Comparison of ENCODE assay signal across 18 cellular contexts in the genomic region with DNA sequence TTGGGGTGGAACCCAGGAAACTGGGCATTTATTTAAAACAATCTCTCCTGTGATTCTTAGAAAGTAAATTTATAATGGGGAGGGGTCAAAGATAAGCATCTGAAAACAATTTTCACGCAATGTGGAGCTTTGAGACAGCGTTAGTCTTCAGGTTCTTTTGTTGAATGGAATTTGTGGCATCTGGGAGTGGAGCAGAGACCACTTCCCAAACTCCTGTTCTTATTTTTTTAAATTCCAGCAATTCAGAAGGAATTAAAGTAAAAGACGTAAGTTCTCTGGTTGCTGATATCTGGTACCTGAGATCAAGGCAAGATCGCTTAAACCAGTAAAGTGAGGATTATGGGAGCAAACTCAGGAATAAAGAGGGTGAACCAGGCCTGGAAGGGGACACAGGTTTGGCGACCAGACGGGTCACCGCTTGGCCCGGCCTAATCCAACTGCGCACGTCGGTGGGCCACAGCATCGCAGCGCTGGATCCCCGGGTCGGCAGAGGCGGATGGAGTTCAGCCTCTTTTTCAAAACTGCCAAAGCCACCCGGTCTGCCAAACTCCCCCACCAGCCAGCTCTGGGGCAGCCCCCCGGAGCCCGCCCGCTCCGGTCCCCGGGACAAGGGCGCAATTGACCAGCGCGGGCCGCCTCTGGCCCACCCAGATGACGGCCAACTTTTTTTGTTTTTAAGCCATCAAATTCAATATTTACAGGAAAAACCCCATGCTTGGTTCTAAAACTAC. TPM values are rescaled to one million over a fixed set of nuclear protein-coding genes. Genes with fewer than 3 reads are reported as not detected.
A peak's percentile ranks its signal among the peaks of the same experiment; 100 is the strongest.
DNase-seq lines count a peak whose midpoint lies in the region; ATAC-seq and TF ChIP-seq lines count a peak whose summit lies in the region.
"Had no signal": no experiment of that assay in that cellular context is flagged by ENCODE, and none has a peak within 500 bp of the region (broad histone marks: within the 10 kb centered on the region; RNA-seq: fewer than 3 reads in every experiment).

No MANE protein-coding gene starts in this region.

- DNase-seq in NT2/D1 (ENCODE audit: low read depth, low spot score) (no peak), esophagus squamous epithelium (lab: John Stamatoyannopoulos, UW) (no peak), neural progenitor cell (ENCODE audit: low spot score) (peak; percentile 45), type B pancreatic cell (ENCODE audit: extremely low spot score, unreplicated experiment) (no peak), iPS-NIHi7 (ENCODE audit: extremely low spot score) (no peak), SW 1271 (lab: John Stamatoyannopoulos, UW) (no peak)
- DNase-seq: activated CD4-positive, alpha-beta T cell treated with anti-CD3 and anti-CD28 coated beads for 4 hours; activated gamma-delta T cell; Calu3; kidney; NCI-H748 treated with DMSO at 0.1 percent for 48 hours; occipital lobe; PC-3; stimulated activated CD4-positive, alpha-beta T cell treated with anti-CD3 and anti-CD28 coated beads, Interleukin-4, amount 100 ng/mL, for 24 hours; stimulated activated CD8-positive, alpha-beta memory T cell treated with anti-CD3 and anti-CD28 coated beads, Interleukin-4, amount 100 ng/mL, for 48 hours; T-helper 9 cell had no signal

- ATAC-seq in HG03175 (IDR thresholded peaks at IDR 0.05; ENCODE audit: unreplicated experiment): no peak
- ATAC-seq: PC-3 had no signal

- H3K4me3 Mint-ChIP-seq in neural progenitor cell (peak overlapping the region; percentile 93), type B pancreatic cell (peak overlapping the region; percentile 71)

- H3K4me1 Mint-ChIP-seq in neural progenitor cell (peaks cover 40% of the 10 kb centered on the region), type B pancreatic cell (ENCODE audit: unreplicated experiment) (peaks cover 35% of the 10 kb centered on the region)

- 42 to 45% methylated on average over 21 of the region's 27 CpGs for WGBS in esophagus squamous epithelium, 2 donors

- H3K27me3 Mint-ChIP-seq in neural progenitor cell (ENCODE audit: insufficient read depth, low read depth): peaks cover 19% of the 10 kb centered on the region
- H3K27me3 Mint-ChIP-seq in type B pancreatic cell: peaks cover 46% of the 10 kb centered on the region

- no peaks in the 10 kb centered on the region for H3K36me3 Mint-ChIP-seq in neural progenitor cell
- H3K36me3 Mint-ChIP-seq in type B pancreatic cell: no peaks in the 10 kb centered on the region

- H3K9me3 ChIP-seq in NT2/D1 (ENCODE audit: insufficient read depth, low read length): no peaks in the 10 kb centered on the region
- no peaks in the 10 kb centered on the region for H3K9me3 ChIP-seq in esophagus squamous epithelium
- no peaks in the 10 kb centered on the region for H3K9me3 ChIP-seq in neural progenitor cell (ENCODE audit: low read depth)

- H3K79me2 ChIP-seq in neural progenitor cell (ENCODE audit: low read depth): no peaks in the 10 kb centered on the region

- H4K20me1 ChIP-seq in neural progenitor cell (ENCODE audit: low read depth): peaks cover 17% of the 10 kb centered on the region

- H3K4me1 ChIP-seq in NT2/D1 (ENCODE audit: insufficient read depth, insufficient read length): peaks cover 2% of the 10 kb centered on the region
- peaks cover 6 to 50% (median 12%) of the 10 kb centered on the region in 3 donors for H3K4me1 ChIP-seq in esophagus squamous epithelium
- peaks cover 30% of the 10 kb centered on the region for H3K4me1 ChIP-seq in neural progenitor cell

- H3K4me2 ChIP-seq in neural progenitor cell: peak overlapping the region; percentile 97
- H3K4me2 ChIP-seq: KMS-11 had no signal

- peaks cover 28% of the 10 kb centered on the region for H3F3A ChIP-seq in neural progenitor cell (ENCODE audit: low read depth)

- H3K4me3 ChIP-seq in NT2/D1 (ENCODE audit: insufficient read length, low read depth) (no peak overlapping the region), esophagus squamous epithelium (peak overlapping the region in 3 of 4 donors; percentile 47 to 69 (median 53)), neural progenitor cell (peak overlapping the region; percentile 73)

- H3K27ac ChIP-seq in esophagus squamous epithelium (peak overlapping the region in 3 of 4 donors; percentile 89 to 92 (median 90)), neural progenitor cell (no peak overlapping the region)
- H3K27ac ChIP-seq: KMS-11 had no signal

- H3K9ac ChIP-seq in NT2/D1 (ENCODE audit: insufficient read length, low read depth) (peak overlapping the region; percentile 56), neural progenitor cell (no peak overlapping the region)
- H3K9ac ChIP-seq: KMS-11 had no signal

- peak overlapping the region; percentile 12 for H3K27ac Mint-ChIP-seq in neural progenitor cell
- H3K27ac Mint-ChIP-seq in type B pancreatic cell: peak overlapping the region; percentile 72

- TF ChIP-seq CTCF in esophagus squamous epithelium (IDR thresholded peaks at IDR 0.05): no peak
- no peak for TF ChIP-seq CTCF in neural progenitor cell (IDR thresholded peaks at IDR 0.05)
- TF ChIP-seq CTCF in type B pancreatic cell (conservative IDR thresholded peaks at IDR 0.05): no peak

- H3K9me3 Mint-ChIP-seq in neural progenitor cell: no peaks in the 10 kb centered on the region
- peaks cover 8% of the 10 kb centered on the region for H3K9me3 Mint-ChIP-seq in type B pancreatic cell

- intact Hi-C loops in esophagus squamous epithelium (cut with DNase I): no loop called here

- TF ChIP-seq POLR2A in esophagus squamous epithelium (IDR thresholded peaks at IDR 0.05): no peak

- peaks cover 4% of the 10 kb centered on the region for H3K36me3 ChIP-seq in NT2/D1 (ENCODE audit: insufficient read depth, insufficient read length, low read length)
- H3K36me3 ChIP-seq in esophagus squamous epithelium: no peaks in the 10 kb centered on the region
- no peaks in the 10 kb centered on the region for H3K36me3 ChIP-seq in neural progenitor cell

- H2AFZ ChIP-seq in neural progenitor cell (replicated peaks): no peak overlapping the region

- peaks cover 20% of the 10 kb centered on the region for H3K27me3 ChIP-seq in NT2/D1 (ENCODE audit: insufficient read depth, insufficient read length)
- H3K27me3 ChIP-seq in esophagus squamous epithelium: peaks cover 0 to 83% (median 0%) of the 10 kb centered on the region in 4 donors
- peaks cover 67% of the 10 kb centered on the region for H3K27me3 ChIP-seq in neural progenitor cell

RNA-seq across cellular contexts. Expression of gene PDPN, which starts 0.8 kb away (rescaled TPM):
- total RNA-seq in esophagus squamous epithelium (10 to 100 TPM in 3 of 4 donors, 1 to 10 TPM in 1; 4.5 to 24.2 (median 17.6) TPM), neural progenitor cell (ENCODE audit: low replicate concordance) (2.2 and 3.4 TPM in 2 replicates), type B pancreatic cell (ENCODE audit: low replicate concordance) (4.8 and 24.2 TPM in 2 replicates)
- total RNA-seq: Calu3 had no signal
